Comparison of ENCODE assay signal across 1 cellular context in genomic region chr3:105999856-106000255, GRCh38.
TF ChIP-seq lines count a peak whose summit lies in the region.

No MANE protein-coding gene starts in this region.

TF ChIP-seq in K562, 482 proteins besides CTCF, POLR2A, EP300 and RAD21 (continued from another document and continues in another):
- TF ChIP-seq CHD7 (IDR thresholded peaks at IDR 0.05; ENCODE audit: low read depth, low read length) (no peak), TCF7L2 (IDR thresholded peaks at IDR 0.05; ENCODE audit: low read depth, low read length) (no peak), CUX1 (CRISPR knock-in tag; IDR thresholded peaks at IDR 0.05) (no peak), FOSL1 (tag; conservative IDR thresholded peaks at IDR 0.05) (peak; percentile 59), PML (IDR thresholded peaks at IDR 0.05; ENCODE audit: low read length) (0 out of 2 replicates have a peak, but pooled peaks have one; percentile 41), SUPT5H (IDR thresholded peaks at IDR 0.05) (no peak), CHD4 (IDR thresholded peaks at IDR 0.05; ENCODE audit: insufficient read depth, insufficient replicate concordance, low read depth, low read length, poor library complexity, severe bottlenecking) (no peak), ZFP91 (CRISPR knock-in tag; IDR thresholded peaks at IDR 0.05) (no peak), SMARCC2 (IDR thresholded peaks at IDR 0.05; ENCODE audit: low read depth) (peak; percentile 41; the same call in 1 of the 2 replicates), RBM14 (IDR thresholded peaks at IDR 0.05; ENCODE audit: borderline replicate concordance, insufficient read depth, low read depth, low read length) (no peak), CREM (IDR thresholded peaks at IDR 0.05; ENCODE audit: low read depth) (0 out of 2 replicates have a peak, but pooled peaks have one; percentile 19), PHF20 (IDR thresholded peaks at IDR 0.05; ENCODE audit: partially characterized antibody) (no peak), PKNOX1 (IDR thresholded peaks at IDR 0.05) (no peak), AFF4 (CRISPR knock-in tag; IDR thresholded peaks at IDR 0.05) (no peak), STAT5A (IDR thresholded peaks at IDR 0.05; ENCODE audit: borderline replicate concordance, low read length) (peak; percentile 56; the same call in 1 of the 2 replicates), ETV5 (CRISPR knock-in tag; IDR thresholded peaks at IDR 0.05; ENCODE audit: low read depth) (no peak), PHF21A (IDR thresholded peaks at IDR 0.05; ENCODE audit: borderline replicate concordance, low read depth) (no peak), NFE2L1 (tag; IDR thresholded peaks at IDR 0.05; ENCODE audit: borderline replicate concordance, low read depth) (no peak), USF1 (CRISPR knock-in tag; IDR thresholded peaks at IDR 0.05) (no peak), ERF (CRISPR knock-in tag; IDR thresholded peaks at IDR 0.05) (no peak), KAT7 (CRISPR knock-in tag; IDR thresholded peaks at IDR 0.05; ENCODE audit: borderline replicate concordance) (no peak), ZNF436 (CRISPR knock-in tag; IDR thresholded peaks at IDR 0.05) (no peak), SMAD1 (IDR thresholded peaks at IDR 0.05; ENCODE audit: low read depth, low read length, partially characterized antibody) (no peak), ZNF740 (CRISPR knock-in tag; IDR thresholded peaks at IDR 0.05) (no peak), ZNF740 (tag; IDR thresholded peaks at IDR 0.05) (no peak), DACH1 (IDR thresholded peaks at IDR 0.05; ENCODE audit: partially characterized antibody) (no peak), RBM15 (IDR thresholded peaks at IDR 0.05; ENCODE audit: insufficient read depth, low read length) (no peak), ZBTB43 (CRISPR knock-in tag; IDR thresholded peaks at IDR 0.05) (no peak)
